ENCODE assay signal across 10 cellular contexts in genomic region chr20:33404281-33404680, GRCh38.
"Had no signal": no experiment of that assay in that cellular context is flagged by ENCODE, and none has a peak within 500 bp of the region (broad histone marks: within the 10 kb centered on the region; RNA-seq: fewer than 3 reads in every experiment).

No MANE protein-coding gene starts in this region.

- H3K4me1 ChIP-seq: colonic mucosa had no signal

- H3K4me3 ChIP-seq: colonic mucosa, tibial nerve had no signal

- H3K36me3 ChIP-seq: colonic mucosa, neutrophil had no signal

- H3K9me3 ChIP-seq: colonic mucosa, neutrophil, tibial nerve had no signal

- DNase-seq: activated CD4-positive, CD25-positive, alpha-beta regulatory T cell treated with anti-CD3 and anti-CD28 coated beads, Interleukin-2, amount 50 U/mL, for 72 hours; activated naive CD4-positive, alpha-beta T cell treated with Interleukin-2 at 50 U/mL for 16 hours; colonic mucosa; foreskin melanocyte; retina; stimulated activated naive CD4-positive, alpha-beta T cell; substantia nigra had no signal

- H3K27ac ChIP-seq: colonic mucosa, neutrophil, parathyroid adenoma, tibial nerve had no signal

- H2AFZ ChIP-seq: parathyroid adenoma had no signal

- H3K27me3 ChIP-seq: colonic mucosa, neutrophil, tibial nerve had no signal

- H3K9ac ChIP-seq: parathyroid adenoma had no signal
